Comparison of ENCODE assay signal across 21 cellular contexts in the genomic region with DNA sequence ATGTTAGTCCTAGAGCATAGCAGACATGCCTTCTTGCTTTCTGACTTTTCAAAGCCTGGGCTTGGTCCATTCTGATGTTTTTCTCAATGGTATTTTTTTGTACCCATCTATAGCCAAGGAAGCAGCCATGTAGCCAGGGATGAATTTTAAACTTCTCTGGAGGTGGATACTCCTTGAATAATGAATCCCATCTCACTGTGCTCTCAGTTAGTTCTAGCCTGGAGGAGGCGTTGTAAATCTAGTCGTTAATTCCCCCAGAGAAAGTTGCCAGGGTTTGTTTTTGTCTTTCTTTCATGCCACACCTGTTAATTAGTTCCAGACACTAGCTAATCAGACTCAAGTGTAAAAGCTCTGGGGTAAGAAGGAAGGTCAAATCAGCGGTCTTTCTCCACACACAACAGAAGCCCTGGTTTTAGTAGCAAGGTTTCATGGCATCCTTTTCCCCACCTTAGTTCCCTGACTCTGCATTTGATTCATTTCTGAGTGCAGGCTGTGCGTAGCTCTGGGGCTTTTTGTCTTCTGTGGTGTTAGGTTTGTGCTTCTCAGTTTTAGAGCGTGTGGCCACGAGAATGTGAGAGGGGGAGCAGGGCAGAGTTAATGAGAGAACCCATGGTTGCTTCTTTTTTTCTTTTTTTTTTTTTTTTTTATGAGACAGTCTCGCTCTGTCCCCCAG. TPM values are rescaled to one million over a fixed set of nuclear protein-coding genes. Genes with fewer than 3 reads are reported as not detected.
DNase-seq lines count a peak whose midpoint lies in the region; ATAC-seq, FAIRE-seq and TF ChIP-seq lines count a peak whose summit lies in the region.
"Had no signal": no experiment of that assay in that cellular context is flagged by ENCODE, and none has a peak within 500 bp of the region (broad histone marks: within the 10 kb centered on the region; RNA-seq: fewer than 3 reads in every experiment).

No MANE protein-coding gene starts in this region.

- dilution Hi-C loops in IMR-90 (cut with HindIII; ENCODE audit: low sequenced_read_pairs, unreplicated experiment), result no loop called here

- H3K27me3 ChIP-seq in IMR-90 (ENCODE audit: control insufficient read depth, insufficient read depth, low read length) (no peaks in the 10 kb centered on the region), bronchial epithelial cell (ENCODE audit: control insufficient read depth, insufficient read depth, low read length) (no peaks in the 10 kb centered on the region)
- H3K27me3 ChIP-seq: BLaER1 treated with 17β-estradiol and CSF1 and Interleukin-3, amounts not matched to agents 10 nM and 100 nM had no signal

- no peak overlapping the region for H2AK9ac ChIP-seq in IMR-90 (replicated peaks; ENCODE audit: low read depth, low read length, poor library complexity)

- TF ChIP-seq RAD21 in IMR-90 (IDR thresholded peaks at IDR 0.05; ENCODE audit: low read length), result no peak

- no peak overlapping the region for H2BK15ac ChIP-seq in IMR-90 (ENCODE audit: low read depth, low read length)

- no peak overlapping the region for H3K4me2 ChIP-seq in IMR-90 (ENCODE audit: low read depth, low read length)
- H3K4me2 ChIP-seq: A549; BLaER1 treated with 17β-estradiol and CSF1 and Interleukin-3, amounts not matched to agents 10 nM and 100 nM had no signal

- in situ Hi-C loops in IMR-90 (cut with MboI; ENCODE audit: low sequenced_read_pairs), result no loop called here

- peaks cover 8% of the 10 kb centered on the region for H3K4me1 Mint-ChIP-seq in neural crest cell
- H3K4me1 Mint-ChIP-seq: CD8-positive, alpha-beta memory T cell; IgD-negative memory B cell had no signal

- H3K79me1 ChIP-seq in IMR-90 (ENCODE audit: low read depth in 1 of 2, low read length in 2 of 2), result peaks cover 42 to 81% of the 10 kb centered on the region in 2 experiments

- 0 out of 2 replicates have a peak overlapping the region, but pooled peaks have one; percentile 29 for H2BK20ac ChIP-seq in IMR-90 (ENCODE audit: low read depth, low read length)

- H3K14ac ChIP-seq in IMR-90 (replicated peaks; ENCODE audit: low read depth, low read length), result no peak overlapping the region

- no peak overlapping the region for H3K9ac ChIP-seq in IMR-90 (ENCODE audit: low read depth, low read length)
- H3K9ac ChIP-seq: BLaER1 treated with 17β-estradiol and CSF1 and Interleukin-3, amounts not matched to agents 10 nM and 100 nM had no signal

- H4K91ac ChIP-seq in IMR-90 (ENCODE audit: insufficient read depth, low read depth, low read length), result 0 out of 2 replicates have a peak overlapping the region, but pooled peaks have one; percentile 0

- H3K27me3 Mint-ChIP-seq in neural crest cell (ENCODE audit: low read depth), result no peaks in the 10 kb centered on the region
- H3K27me3 Mint-ChIP-seq: CD8-positive, alpha-beta memory T cell had no signal

- H4K20me1 ChIP-seq in IMR-90 (ENCODE audit: insufficient read depth, low read length), result peaks cover 8% of the 10 kb centered on the region; the same call in 1 of the 2 replicates

- no peak overlapping the region for H3K56ac ChIP-seq in IMR-90 (ENCODE audit: extremely low read depth, insufficient read depth, low read length)

- CTCF ChIA-PET in IMR-90 (lab: Yijun Ruan, JAX), result no interaction called here

- H3K4me3 Mint-ChIP-seq in neural crest cell, result no peak overlapping the region
- H3K4me3 Mint-ChIP-seq: CD8-positive, alpha-beta memory T cell; IgD-negative memory B cell had no signal

- no CpG with 5 or more reads among the region's 7 CpGs for WGBS in IMR-90 (ENCODE audit: extremely low coverage in 2 of 2, insufficient read length in 1 of 2), 2 experiments

- H3K27ac Mint-ChIP-seq in neural crest cell (ENCODE audit: unreplicated experiment), result peak overlapping the region; percentile 23
- H3K27ac Mint-ChIP-seq: CD8-positive, alpha-beta memory T cell; IgD-negative memory B cell had no signal

- TF ChIP-seq POLR2A in IMR-90 (IDR thresholded peaks at IDR 0.05; ENCODE audit: low read depth, low read length), result no peak

- H4K5ac ChIP-seq in IMR-90 (ENCODE audit: low read depth, low read length), result no peak overlapping the region

- H3K27ac ChIP-seq in IMR-90 (ENCODE audit: insufficient read depth, low read length), result no peak overlapping the region
- H3K27ac ChIP-seq: A549; BLaER1 treated with 17β-estradiol and CSF1 and Interleukin-3, amounts not matched to agents 10 nM and 100 nM had no signal

- H3K9me3 ChIP-seq in IMR-90 (ENCODE audit: control insufficient read depth, insufficient read depth, low read length), result no peaks in the 10 kb centered on the region
- H3K9me3 ChIP-seq: A549 had no signal

- H3K4ac ChIP-seq in IMR-90 (ENCODE audit: low read depth, low read length), result no peak overlapping the region

- intact Hi-C loops in IMR-90 (cut with micrococcal nuclease), result no loop called here

- no peak overlapping the region for H3K23ac ChIP-seq in IMR-90 (ENCODE audit: low read depth, low read length)

- H3K36me3 Mint-ChIP-seq in neural crest cell (ENCODE audit: low read depth), result peaks cover 6% of the 10 kb centered on the region
- H3K36me3 Mint-ChIP-seq: CD8-positive, alpha-beta memory T cell; IgD-negative memory B cell had no signal

- H3K4me3 ChIP-seq in IMR-90 (ENCODE audit: insufficient read depth, low read depth, low read length), result no peak overlapping the region
- no peak overlapping the region for H3K4me3 ChIP-seq in bronchial epithelial cell (ENCODE audit: low read depth, low read length)
- H3K4me3 ChIP-seq: A549; BLaER1 treated with 17β-estradiol and CSF1 and Interleukin-3, amounts not matched to agents 10 nM and 100 nM had no signal

- no peak overlapping the region for H2BK5ac ChIP-seq in IMR-90 (ENCODE audit: low read depth, low read length, poor library complexity, severe bottlenecking)

- no peak overlapping the region for H4K8ac ChIP-seq in IMR-90 (ENCODE audit: low read depth in 2 of 2, low read length in 2 of 2)

- H2AK5ac ChIP-seq in IMR-90 (ENCODE audit: low read depth, low read length), result peak overlapping the region; percentile 24; the same call in 1 of the 2 replicates

- no peak overlapping the region for H3K18ac ChIP-seq in IMR-90 (ENCODE audit: low read depth, low read length)

- no peak for TF ChIP-seq CTCF in IMR-90 (conservative IDR thresholded peaks at IDR 0.05; ENCODE audit: low read depth, low read length)
- TF ChIP-seq CTCF in bronchial epithelial cell (IDR thresholded peaks at IDR 0.05; ENCODE audit: insufficient read depth, low read length, severe bottlenecking), result no peak
- TF ChIP-seq CTCF in neural crest cell (conservative IDR thresholded peaks at IDR 0.05), result no peak

- ATAC-seq in IMR-90 (ENCODE audit: low read depth) (peak; percentile 66; the same call in 1 of the 2 replicates), HG02571 (IDR thresholded peaks at IDR 0.05; ENCODE audit: unreplicated experiment) (no peak), GM19035 (IDR thresholded peaks at IDR 0.05; ENCODE audit: unreplicated experiment) (no peak)
- ATAC-seq: A549, Panc1 had no signal

- H3K4me1 ChIP-seq in IMR-90 (ENCODE audit: control insufficient read depth, insufficient read depth, low read length), result peaks cover 8% of the 10 kb centered on the region
- H3K4me1 ChIP-seq: A549 had no signal

- POLR2A ChIA-PET in IMR-90 (lab: Charles Lee; ENCODE audit: unreplicated experiment), result no interaction called here

- H3K9me3 Mint-ChIP-seq in neural crest cell, result peaks cover 2% of the 10 kb centered on the region
- H3K9me3 Mint-ChIP-seq: IgD-negative memory B cell had no signal

- H3K36me3 ChIP-seq in IMR-90 (ENCODE audit: control insufficient read depth, insufficient read depth, low read length) (no peaks in the 10 kb centered on the region), bronchial epithelial cell (ENCODE audit: control insufficient read depth, insufficient read depth, low read length) (no peaks in the 10 kb centered on the region)

- no peak overlapping the region for H2BK120ac ChIP-seq in IMR-90 (ENCODE audit: low read depth, low read length)

- BruUV-seq in IMR-90 (replicated peaks; lab: Mats Ljungman, UMichigan), result no TSS peak

- DNase-seq in ELF-1 (ENCODE audit: low read depth, low spot score) (peak; percentile 26), IMR-90 (no peak), bronchial epithelial cell (ENCODE audit: low read depth) (no peak), neural crest cell (ENCODE audit: low read depth, low spot score) (no peak), NCI-H1436 (lab: John Stamatoyannopoulos, UW) (no peak), NCI-H1417 treated with DMSO at 0.1 percent for 48 hours (lab: John Stamatoyannopoulos, UW) (no peak)
- DNase-seq: CD8-positive, alpha-beta memory T cell; DMS79; NCI-H2029; NCI-H2171 treated with DMSO at 0.1 percent for 48 hours; NCI-H446 treated with DMSO at 0.1 percent for 48 hours; NCI-H748 treated with DMSO at 0.1 percent for 48 hours had no signal

- no peak overlapping the region for H2AFZ ChIP-seq in IMR-90 (replicated peaks; ENCODE audit: low read length, poor library complexity)

- peaks cover 10% of the 10 kb centered on the region for H3K9me1 ChIP-seq in IMR-90 (ENCODE audit: insufficient read depth, low read length)

- FAIRE-seq in bronchial epithelial cell (lab: Jason Lieb, UNC), result peak; percentile 36
- FAIRE-seq: A549, D721Med, GM12891, GM18507 had no signal

TF ChIP-seq in IMR-90, 13 proteins besides CTCF, POLR2A, EP300 and RAD21 (continues in another document):
- no peak for TF ChIP-seq CEBPB (IDR thresholded peaks at IDR 0.05; ENCODE audit: low read depth, low read length)
- TF ChIP-seq ELK1 (IDR thresholded peaks at IDR 0.05; ENCODE audit: borderline replicate concordance, low read depth, low read length), result no peak
- TF ChIP-seq, protein P1, sequence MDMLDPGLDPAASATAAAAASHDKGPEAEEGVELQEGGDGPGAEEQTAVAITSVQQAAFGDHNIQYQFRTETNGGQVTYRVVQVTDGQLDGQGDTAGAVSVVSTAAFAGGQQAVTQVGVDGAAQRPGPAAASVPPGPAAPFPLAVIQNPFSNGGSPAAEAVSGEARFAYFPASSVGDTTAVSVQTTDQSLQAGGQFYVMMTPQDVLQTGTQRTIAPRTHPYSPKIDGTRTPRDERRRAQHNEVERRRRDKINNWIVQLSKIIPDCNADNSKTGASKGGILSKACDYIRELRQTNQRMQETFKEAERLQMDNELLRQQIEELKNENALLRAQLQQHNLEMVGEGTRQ (IDR thresholded peaks at IDR 0.05; ENCODE audit: low read depth, low read length), result no peak
- no peak for TF ChIP-seq CHD1 (IDR thresholded peaks at IDR 0.05; ENCODE audit: low read depth, low read length)

RNA-seq across cellular contexts. Expression of gene PTPRG, which starts 19.7 kb away (rescaled TPM):
- 24.7 and 31.0 TPM in 2 replicates for total RNA-seq in IMR-90 (2012; rRNA removed)
- 6.8 and 7.7 TPM in 2 replicates for polyA plus RNA-seq in IMR-90 (2012; rRNA removed)
- 3.8 and 7.2 TPM in 2 replicates for polyA plus RNA-seq in IMR-90 (2012; cell fraction: cytosol; rRNA removed)
- polyA plus RNA-seq in IMR-90 (2012; cell fraction: nucleus; rRNA removed; ENCODE audit: low replicate concordance), result 4.8 and 6.9 TPM in 2 replicates
- 9.6 and 11.1 TPM in 2 replicates for total RNA-seq in bronchial epithelial cell
- 38.0 and 41.2 TPM in 2 replicates for total RNA-seq in neural crest cell
- total RNA-seq: CD8-positive, alpha-beta memory T cell had no signal
- polyA plus RNA-seq: CD8-positive, alpha-beta memory T cell had no signal
